Comparison of ENCODE assay signal across 30 cellular contexts in genomic region chr3:31409866-31410265, GRCh38.
"Had no signal": no experiment of that assay in that cellular context is flagged by ENCODE, and none has a peak within 500 bp of the region (broad histone marks: within the 10 kb centered on the region; RNA-seq: fewer than 3 reads in every experiment).

No MANE protein-coding gene starts in this region.

- H3K4me2 ChIP-seq: KMS-11, SK-N-SH had no signal

- H3K9ac ChIP-seq: KMS-11, SK-N-SH had no signal

- H3K36me3 ChIP-seq: adrenal gland, Peyer's patch, SJSA1 had no signal

- H3K4me1 ChIP-seq: Peyer's patch, SJSA1 had no signal

- H3K27me3 ChIP-seq: adrenal gland, Peyer's patch, SJSA1 had no signal

- DNase-seq: activated CD4-positive, alpha-beta memory T cell treated with anti-CD3 and anti-CD28 coated beads for 36 hours; activated CD4-positive, alpha-beta T cell treated with anti-CD3 and anti-CD28 coated beads for 36 hours; activated CD4-positive, alpha-beta T cell treated with anti-CD3 and anti-CD28 coated beads, Interleukin-2, amount 50 U/mL, for 1 hour; activated CD8-positive, alpha-beta memory T cell treated with anti-CD3 and anti-CD28 coated beads, Interleukin-2, amount 50 U/mL, for 4 hours; activated gamma-delta T cell treated with Interleukin-2 at 50 U/mL for 16 hours; activated naive CD4-positive, alpha-beta T cell treated with anti-CD3 and anti-CD28 coated beads for 36 hours; activated T-cell treated with anti-CD3 and anti-CD28 coated beads for 4 hours; activated T-cell treated with anti-CD3 and anti-CD28 coated beads, Interleukin-2, amount 50 U/mL, for 4 hours; adrenal gland; anterior cingulate cortex; central memory CD4-positive, alpha-beta T cell; NCI-H1092 treated with DMSO at 0.1 percent for 48 hours; NCI-H146; NCI-H187; NCI-H2029 treated with DMSO at 0.1 percent for 48 hours; NCI-H2107; NCI-H2171; NCI-H226; NCI-H446 treated with DMSO at 0.1 percent for 48 hours; NCI-H524; PC-3; Peyer's patch; RPMI8226; SHP77 treated with DMSO at 0.1 percent for 48 hours; SK-N-SH had no signal

- FAIRE-seq: TTC549 had no signal

- H3K4me3 ChIP-seq: adrenal gland, Peyer's patch, SJSA1 had no signal

- H3K27ac ChIP-seq: adrenal gland, KMS-11, Peyer's patch, SJSA1 had no signal

- ATAC-seq: activated CD4-positive, alpha-beta T cell treated with anti-CD3 and anti-CD28 coated beads for 36 hours; activated CD4-positive, CD25-positive, alpha-beta regulatory T cell treated with anti-CD3 and anti-CD28 coated beads, Interleukin-2, amount 50 U/mL, for 24 hours; activated naive CD4-positive, alpha-beta T cell treated with anti-CD3 and anti-CD28 coated beads, Interleukin-2, amount 50 U/mL, for 72 hours; activated T-cell treated with anti-CD3 and anti-CD28 coated beads, Interleukin-2, amount 50 U/mL, for 4 hours; PC-3 had no signal

- H3K9me3 ChIP-seq: adrenal gland, Peyer's patch, SJSA1, SK-N-SH had no signal
